ENCODE assay signal across 13 cellular contexts in the genomic region with DNA sequence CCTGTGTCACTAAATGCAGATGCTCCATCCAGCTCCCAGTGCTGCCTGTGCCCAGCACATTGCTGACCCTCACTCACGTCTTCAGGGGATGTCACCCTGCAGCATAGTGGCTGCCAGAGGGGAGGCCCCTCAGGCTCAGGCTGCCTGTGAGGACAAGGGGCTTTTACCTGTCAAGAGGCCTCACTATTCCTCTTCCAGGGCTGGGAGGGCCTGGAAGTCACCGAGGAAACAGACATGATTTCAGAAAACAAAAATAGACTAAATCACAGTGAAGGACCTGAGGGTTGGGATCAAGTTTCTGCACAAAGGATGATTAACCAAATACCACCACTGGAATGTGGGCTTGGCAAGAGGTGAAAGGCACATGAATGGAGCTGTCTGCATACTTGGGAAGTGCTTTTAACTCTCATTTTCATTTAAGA.
DNase-seq lines count a peak whose midpoint lies in the region; ATAC-seq, FAIRE-seq and TF ChIP-seq lines count a peak whose summit lies in the region.
"Had no signal": no experiment of that assay in that cellular context is flagged by ENCODE, and none has a peak within 500 bp of the region (broad histone marks: within the 10 kb centered on the region; RNA-seq: fewer than 3 reads in every experiment).

No MANE protein-coding gene starts in this region.

- dilution Hi-C loops in mammary epithelial cell (cut with HindIII; ENCODE audit: low sequenced_read_pairs) = no loop called here

- H3K36me3 ChIP-seq in mammary epithelial cell (ENCODE audit: insufficient read depth, low read length) = no peaks in the 10 kb centered on the region
- H3K36me3 ChIP-seq in lower lobe of right lung = no peaks in the 10 kb centered on the region

- in situ Hi-C loops in mammary epithelial cell (cut with MboI; ENCODE audit: low sequenced_read_pairs in 2 of 2) = no loop called here

- no peaks in the 10 kb centered on the region for H3K27me3 Mint-ChIP-seq in osteocyte (ENCODE audit: unreplicated experiment)
- H3K27me3 Mint-ChIP-seq: activated CD4-positive, alpha-beta T cell treated with anti-CD3 and anti-CD28 coated beads, Interleukin-2, amount 10 ng/mL, durations not matched to agents 7 days and 5 days had no signal

- no peak for TF ChIP-seq CTCF in mammary epithelial cell (conservative IDR thresholded peaks at IDR 0.05 in 1 of 2, IDR thresholded peaks at IDR 0.05 in 1 of 2; ENCODE audit: extremely low read depth in 1 of 2, insufficient read depth in 1 of 2, low read depth in 1 of 2, low read length in 2 of 2)
- TF ChIP-seq CTCF in lower lobe of right lung (IDR thresholded peaks at IDR 0.05) = no peak
- no peak for TF ChIP-seq CTCF in osteocyte (IDR thresholded peaks at IDR 0.05)

- DNase-seq in left cardiac atrium (no peak), Right ventricle myocardium superior (no peak), mammary epithelial cell (peak; percentile 85), lower lobe of right lung (no peak), urothelium cell line (ENCODE audit: low spot score) (peak; percentile 67), osteocyte (ENCODE audit: extremely low spot score, unreplicated experiment) (no peak), MV-4-11 (lab: John Stamatoyannopoulos, UW) (no peak), NCI-H69 (lab: John Stamatoyannopoulos, UW) (no peak)
- DNase-seq: activated CD4-positive, alpha-beta T cell treated with anti-CD3 and anti-CD28 coated beads, Interleukin-2, amount 10 ng/mL, durations not matched to agents 7 days and 5 days; activated naive CD4-positive, alpha-beta T cell; NCI-H1092; posterior cingulate gyrus had no signal

- BruUV-seq in mammary epithelial cell (replicated peaks; lab: Mats Ljungman, UMichigan) = no TSS peak

- H3K4me2 ChIP-seq in mammary epithelial cell (ENCODE audit: insufficient read depth, low read depth, low read length) = peak overlapping the region; percentile 35

- H3K4me3 ChIP-seq in mammary epithelial cell (replicated peaks in 1 of 3; ENCODE audit: insufficient read depth in 1 of 3, low read depth in 2 of 3, low read length in 3 of 3) (no peak overlapping the region), lower lobe of right lung (no peak overlapping the region)

- FAIRE-seq in urothelium cell line (lab: Jason Lieb, UNC) = no peak

- ATAC-seq in left cardiac atrium = peak; percentile 3 to 73
- no peak for ATAC-seq in Right ventricle myocardium superior (ENCODE audit: poor library complexity)
- ATAC-seq in lower lobe of right lung = peak; percentile 93

- no peak overlapping the region for H3K4me3 Mint-ChIP-seq in osteocyte (ENCODE audit: unreplicated experiment)
- H3K4me3 Mint-ChIP-seq: activated CD4-positive, alpha-beta T cell treated with anti-CD3 and anti-CD28 coated beads, Interleukin-2, amount 10 ng/mL, durations not matched to agents 7 days and 5 days; T-helper 1 cell treated with Interleukin-12 subunit alpha and Interleukin-12 subunit beta and Interleukin-4 antibody, amounts not matched to agents 30 μg/mL and 1 μg/mL, for 36 hours had no signal

- H3K4me1 ChIP-seq in mammary epithelial cell (ENCODE audit: insufficient read depth, low read length) (peaks cover 15% of the 10 kb centered on the region), lower lobe of right lung (peaks cover 6% of the 10 kb centered on the region)

- intact Hi-C loops in left cardiac atrium (cut with DNase I) = no loop called here
- intact Hi-C loops in Right ventricle myocardium superior (cut with DNase I) = no loop called here
- intact Hi-C loops in mammary epithelial cell (cut with micrococcal nuclease) = loop anchor here (5.0 kb wide), 1 partner anchor 92 kb away; no protein-coding TSS in a partner anchor
- intact Hi-C loops in lower lobe of right lung (cut with DNase I) = no loop called here

- no peaks in the 10 kb centered on the region for H3K79me2 ChIP-seq in mammary epithelial cell (ENCODE audit: insufficient read depth, low read length)

- H3K27ac ChIP-seq in mammary epithelial cell (ENCODE audit: insufficient read depth, low read depth, low read length) (peak overlapping the region; percentile 94), lower lobe of right lung (peak overlapping the region; percentile 63)

- H2AFZ ChIP-seq in mammary epithelial cell (ENCODE audit: low read depth, low read length) = peak overlapping the region; percentile 83

- no peaks in the 10 kb centered on the region for H4K20me1 ChIP-seq in mammary epithelial cell (ENCODE audit: insufficient read depth, low read length)

- H3K27ac Mint-ChIP-seq in osteocyte (ENCODE audit: unreplicated experiment) = no peak overlapping the region
- H3K27ac Mint-ChIP-seq: activated CD4-positive, alpha-beta T cell treated with anti-CD3 and anti-CD28 coated beads, Interleukin-2, amount 10 ng/mL, durations not matched to agents 7 days and 5 days; T-helper 1 cell treated with Interleukin-12 subunit alpha and Interleukin-12 subunit beta and Interleukin-4 antibody, amounts not matched to agents 30 μg/mL and 1 μg/mL, for 36 hours had no signal

- no peaks in the 10 kb centered on the region for H3K27me3 ChIP-seq in mammary epithelial cell (ENCODE audit: insufficient read depth, low read length)
- no peaks in the 10 kb centered on the region for H3K27me3 ChIP-seq in lower lobe of right lung (ENCODE audit: low read depth)

- peaks cover 5% of the 10 kb centered on the region for H3K9me3 ChIP-seq in mammary epithelial cell (replicated peaks; ENCODE audit: insufficient read depth, low read length)
- H3K9me3 ChIP-seq in lower lobe of right lung = no peaks in the 10 kb centered on the region

- peaks cover 27% of the 10 kb centered on the region for H3K9me3 Mint-ChIP-seq in osteocyte (ENCODE audit: unreplicated experiment)
- H3K9me3 Mint-ChIP-seq: activated CD4-positive, alpha-beta T cell treated with anti-CD3 and anti-CD28 coated beads, Interleukin-2, amount 10 ng/mL, durations not matched to agents 7 days and 5 days; T-helper 1 cell treated with Interleukin-12 subunit alpha and Interleukin-12 subunit beta and Interleukin-4 antibody, amounts not matched to agents 30 μg/mL and 1 μg/mL, for 36 hours had no signal

- peak overlapping the region; percentile 66 for H3K9ac ChIP-seq in mammary epithelial cell (ENCODE audit: insufficient read depth, low read length)

- no peaks in the 10 kb centered on the region for H3K4me1 Mint-ChIP-seq in osteocyte (ENCODE audit: unreplicated experiment)
- H3K4me1 Mint-ChIP-seq: activated CD4-positive, alpha-beta T cell treated with anti-CD3 and anti-CD28 coated beads, Interleukin-2, amount 10 ng/mL, durations not matched to agents 7 days and 5 days had no signal

- CTCF ChIA-PET in mammary epithelial cell (lab: Charles Lee; ENCODE audit: low non-redundant PET) = no interaction called here

- WGBS in mammary epithelial cell (ENCODE audit: low coverage, missing lambda C conversion rate) = 6% methylated on average over 2 of the region's 2 CpGs

- H3K36me3 Mint-ChIP-seq in osteocyte (ENCODE audit: unreplicated experiment) = no peaks in the 10 kb centered on the region

Comparison
In these comparisons a context has a peak if more than half of its experiments do, and no peak if none do; other contexts are left out.
1. DNase-seq: peak in mammary epithelial cell (single experiment) and urothelium cell line (single experiment); none in left cardiac atrium (single experiment), Right ventricle myocardium superior (single experiment), lower lobe of right lung (single experiment), osteocyte (single experiment), MV-4-11 (single experiment) and NCI-H69 (single experiment).